ENCODE assay signal across 9 cellular contexts in genomic region chr12:27245039-27245438, GRCh38. TPM values are rescaled to one million over a fixed set of nuclear protein-coding genes. Genes with fewer than 3 reads are reported as not detected.
A peak's percentile ranks its signal among the peaks of the same experiment; 100 is the strongest.
DNase-seq lines count a peak whose midpoint lies in the region; ATAC-seq, FAIRE-seq and TF ChIP-seq lines count a peak whose summit lies in the region.
"Had no signal": no experiment of that assay in that cellular context is flagged by ENCODE, and none has a peak within 500 bp of the region (broad histone marks: within the 10 kb centered on the region; RNA-seq: fewer than 3 reads in every experiment).

No MANE protein-coding gene starts in this region.

- H3K27me3 Mint-ChIP-seq in activated CD4-positive, alpha-beta T cell treated with anti-CD3 and anti-CD28 coated beads for 36 hours: no peaks in the 10 kb centered on the region
- H3K27me3 Mint-ChIP-seq in activated T-helper 17 cell treated with anti-CD3 and anti-CD28 coated beads, Interleukin-2, amount 50 U/mL, for 72 hours: no peaks in the 10 kb centered on the region

- peak overlapping the region; percentile 99 for H3K4me2 ChIP-seq in keratinocyte (ENCODE audit: control insufficient read depth, extremely low read depth, insufficient read depth, low read depth, low read length)

- ATAC-seq in activated CD4-positive, alpha-beta T cell treated with anti-CD3 and anti-CD28 coated beads for 36 hours: no peak
- ATAC-seq in activated T-helper 17 cell treated with anti-CD3 and anti-CD28 coated beads, Interleukin-2, amount 50 U/mL, for 72 hours (replicated peaks): no peak
- ATAC-seq in GM18907 (IDR thresholded peaks at IDR 0.05; ENCODE audit: unreplicated experiment): no peak
- no peak for ATAC-seq in GM18909 (IDR thresholded peaks at IDR 0.05; ENCODE audit: poor library complexity, unreplicated experiment)

- no peaks in the 10 kb centered on the region for H3K9me3 ChIP-seq in keratinocyte (ENCODE audit: control insufficient read depth, low read depth, low read length)
- no peaks in the 10 kb centered on the region for H3K9me3 ChIP-seq in testis

- TF ChIP-seq CTCF in keratinocyte (optimal IDR thresholded peaks at IDR 0.05 in 1 of 3, IDR thresholded peaks at IDR 0.05 in 1 of 3, conservative IDR thresholded peaks at IDR 0.05 in 1 of 3; ENCODE audit: extremely low read depth in 1 of 3, insufficient read depth in 2 of 3, low read length in 3 of 3) (no peak), testis (IDR thresholded peaks at IDR 0.05) (no peak)

- intact Hi-C loops in activated CD4-positive, alpha-beta T cell treated with anti-CD3 and anti-CD28 coated beads for 36 hours (cut with DNase I, micrococcal nuclease): loop anchor here (2.0 to 10.0 kb wide), 7 partner anchors 52 to 950 kb away; partner anchors contain the start of genes BMAL2 (in 2 of the 2), CCDC91 (in 1 of the 2), ITPR2 (in 1 of the 2) and MED21 (in 1 of the 2)
- intact Hi-C loops in testis (cut with DNase I; ENCODE audit: low total_unique reads): no loop called here

- H4K20me1 ChIP-seq in keratinocyte (ENCODE audit: control insufficient read depth, extremely low read depth, insufficient read depth, low read length): no peaks in the 10 kb centered on the region

- peaks cover 20% of the 10 kb centered on the region for H3K4me1 ChIP-seq in keratinocyte (ENCODE audit: control insufficient read depth, extremely low read depth, insufficient read depth, low read length)
- peaks cover 11% of the 10 kb centered on the region for H3K4me1 ChIP-seq in testis

- H3K36me3 ChIP-seq in keratinocyte (ENCODE audit: control insufficient read depth in 2 of 2, extremely low read depth in 1 of 2, insufficient read depth in 2 of 2, low read length in 2 of 2) (no peaks in the 10 kb centered on the region), testis (ENCODE audit: low read depth, missing control alignments) (no peaks in the 10 kb centered on the region)

- no peak for DNase-seq in activated CD4-positive, alpha-beta T cell treated with anti-CD3 and anti-CD28 coated beads for 36 hours
- DNase-seq in activated CD4-positive, alpha-beta T cell treated with anti-CD3 and anti-CD28 coated beads, Interleukin-2, amount 50 U/mL, for 1 hour: no peak
- DNase-seq in keratinocyte (ENCODE audit: low read depth, low spot score) (no peak), testis (no peak), NCI-H128 (lab: John Stamatoyannopoulos, UW; ENCODE audit: unreplicated experiment) (no peak)

- no peaks in the 10 kb centered on the region for H3K9me1 ChIP-seq in keratinocyte (ENCODE audit: control insufficient read depth, extremely low read depth, insufficient read depth, low read length)

- H3K27ac Mint-ChIP-seq in activated CD4-positive, alpha-beta T cell treated with anti-CD3 and anti-CD28 coated beads for 36 hours: peak overlapping the region; percentile 98
- H3K27ac Mint-ChIP-seq in activated T-helper 17 cell treated with anti-CD3 and anti-CD28 coated beads, Interleukin-2, amount 50 U/mL, for 72 hours: peak overlapping the region; percentile 98

- peaks cover 6% of the 10 kb centered on the region for H3K36me3 Mint-ChIP-seq in activated CD4-positive, alpha-beta T cell treated with anti-CD3 and anti-CD28 coated beads for 36 hours (ENCODE audit: low read depth)
- H3K36me3 Mint-ChIP-seq in activated T-helper 17 cell treated with anti-CD3 and anti-CD28 coated beads, Interleukin-2, amount 50 U/mL, for 72 hours (ENCODE audit: low read depth): peaks cover 6% of the 10 kb centered on the region

- H2AFZ ChIP-seq in keratinocyte (ENCODE audit: control insufficient read depth, low read length): peak overlapping the region; percentile 82

- CTCF ChIA-PET in activated CD4-positive, alpha-beta T cell treated with anti-CD3 and anti-CD28 coated beads for 36 hours (lab: Charles Lee): interaction anchor here (0.6 to 3.3 kb wide), 4 partner anchors 10 to 61 kb away, joined by 3 to 11 read pairs (median 4); no protein-coding TSS in a partner anchor

- dilution Hi-C loops in keratinocyte (cut with MboI; ENCODE audit: extremely low pct_ligation_motif_present, low sequenced_read_pairs): no loop called here

- 13 to 16% methylated on average over 3 of the region's 3 CpGs for WGBS in testis, 2 donors

- no peak for TF ChIP-seq POLR2A in testis (IDR thresholded peaks at IDR 0.05)

- peaks cover 4% of the 10 kb centered on the region for H3K9me3 Mint-ChIP-seq in activated CD4-positive, alpha-beta T cell treated with anti-CD3 and anti-CD28 coated beads for 36 hours (ENCODE audit: low read depth)
- H3K9me3 Mint-ChIP-seq in activated T-helper 17 cell treated with anti-CD3 and anti-CD28 coated beads, Interleukin-2, amount 50 U/mL, for 72 hours: no peaks in the 10 kb centered on the region

- peak overlapping the region; percentile 80 to 98 (median 96) for H3K4me3 ChIP-seq in keratinocyte (ENCODE audit: control insufficient read depth in 2 of 3, extremely low read depth in 1 of 3, insufficient read depth in 2 of 3, low read depth in 1 of 3, low read length in 3 of 3)
- peak overlapping the region; percentile 87 to 88 for H3K4me3 ChIP-seq in testis

- H3K27me3 ChIP-seq in keratinocyte (ENCODE audit: control insufficient read depth, extremely low read depth, insufficient read depth, low read length) (no peaks in the 10 kb centered on the region), testis (no peaks in the 10 kb centered on the region)

- peak overlapping the region; percentile 95 for H3K9ac ChIP-seq in keratinocyte (ENCODE audit: control insufficient read depth, extremely low read depth, insufficient read depth, low read length)

- FAIRE-seq in keratinocyte (lab: Jason Lieb, UNC): no peak
- FAIRE-seq: G401.6 had no signal

- H3K27ac ChIP-seq in keratinocyte (ENCODE audit: control insufficient read depth, insufficient read depth, low read length) (peak overlapping the region; percentile 89), testis (peak overlapping the region; percentile 85 to 93)

- POLR2A ChIA-PET in activated CD4-positive, alpha-beta T cell treated with anti-CD3 and anti-CD28 coated beads for 36 hours (lab: Charles Lee): interaction anchor here (1.2 kb wide), 1 partner anchor 20 kb away, joined by 3 read pairs; no protein-coding TSS in a partner anchor

- peaks cover 43% of the 10 kb centered on the region for H3K4me1 Mint-ChIP-seq in activated CD4-positive, alpha-beta T cell treated with anti-CD3 and anti-CD28 coated beads for 36 hours
- H3K4me1 Mint-ChIP-seq in activated T-helper 17 cell treated with anti-CD3 and anti-CD28 coated beads, Interleukin-2, amount 50 U/mL, for 72 hours: peaks cover 12% of the 10 kb centered on the region

- H3K79me2 ChIP-seq in keratinocyte (ENCODE audit: control insufficient read depth, insufficient read depth, low read length): peaks cover 42% of the 10 kb centered on the region

- H3K4me3 Mint-ChIP-seq in activated CD4-positive, alpha-beta T cell treated with anti-CD3 and anti-CD28 coated beads for 36 hours: peak overlapping the region; percentile 95
- peak overlapping the region; percentile 99 for H3K4me3 Mint-ChIP-seq in activated T-helper 17 cell treated with anti-CD3 and anti-CD28 coated beads, Interleukin-2, amount 50 U/mL, for 72 hours

RNA-seq across cellular contexts. Expression of gene STK38L, which starts 1.0 kb away (rescaled TPM):
- 10 to 100 TPM; 24.9 to 30.4 TPM for total RNA-seq in activated CD4-positive, alpha-beta T cell treated with anti-CD3 and anti-CD28 coated beads for 36 hours
- total RNA-seq in activated T-helper 17 cell treated with anti-CD3 and anti-CD28 coated beads, Interleukin-2, amount 50 U/mL, for 72 hours: 10 to 100 TPM; 14.5 to 21.0 TPM
- polyA plus RNA-seq in keratinocyte (8.6 to 25.4 TPM (median 19.0 TPM) in 3 replicates), testis (ENCODE audit: insufficient read depth, low read depth, low replicate concordance) (19.3 TPM)
- polyA plus RNA-seq in keratinocyte (2011; ENCODE audit: low read depth): 92.6 TPM
- polyA plus RNA-seq in keratinocyte (2011; cell fraction: cytosol; rRNA removed): 10.3 and 19.1 TPM in 2 replicates
- polyA plus RNA-seq in keratinocyte (2011; cell fraction: nucleus; rRNA removed): 20.7 and 21.8 TPM in 2 replicates
- 11.1 and 18.0 TPM in 2 replicates for polyA plus RNA-seq in keratinocyte (2012; ENCODE audit: low replicate concordance)
- polyA minus RNA-seq in keratinocyte: 2.2 to 16.0 TPM (median 14.1 TPM) in 3 replicates
- polyA minus RNA-seq in keratinocyte (2011; cell fraction: cytosol; rRNA and poly(A)+ RNA removed): 9.8 TPM
- polyA minus RNA-seq in keratinocyte (2011; cell fraction: nucleus; rRNA and poly(A)+ RNA removed): 14.5 and 30.5 TPM in 2 replicates
- total RNA-seq in testis: 10 to 100 TPM; 41.5 to 43.1 TPM
